11 cellular contexts compared by ENCODE assay signal in genomic region chr2:188976545-188977268, GRCh38. TPM values are rescaled to one million over a fixed set of nuclear protein-coding genes. Genes with fewer than 3 reads are reported as not detected.
DNase-seq lines count a peak whose midpoint lies in the region; ATAC-seq, FAIRE-seq and TF ChIP-seq lines count a peak whose summit lies in the region.
"Had no signal": no experiment of that assay in that cellular context is flagged by ENCODE, and none has a peak within 500 bp of the region (broad histone marks: within the 10 kb centered on the region; RNA-seq: fewer than 3 reads in every experiment).

No MANE protein-coding gene starts in this region.

- H3K9me3 Mint-ChIP-seq in type B pancreatic cell: no peaks in the 10 kb centered on the region
- no peaks in the 10 kb centered on the region for H3K9me3 Mint-ChIP-seq in naive thymus-derived CD4-positive, alpha-beta T cell

- ATAC-seq in HepG2: peak; percentile 55; the same call in 2 of the 3 replicates
- no peak for ATAC-seq in naive thymus-derived CD4-positive, alpha-beta T cell

- WGBS in HepG2 (ENCODE audit: low lambda C conversion rate): 43% methylated on average over 8 of the region's 8 CpGs

- no peak overlapping the region for H2AFZ ChIP-seq in HepG2 (ENCODE audit: low read length)

- H3K27me3 ChIP-seq in bronchial epithelial cell (ENCODE audit: control insufficient read depth, insufficient read depth, low read length) (no peaks in the 10 kb centered on the region), HepG2 (ENCODE audit: control insufficient read depth in 1 of 2, insufficient read depth in 2 of 2, low read length in 2 of 2) (no peaks in the 10 kb centered on the region)
- H3K27me3 ChIP-seq in naive thymus-derived CD4-positive, alpha-beta T cell (ENCODE audit: control insufficient read depth in 2 of 2, insufficient read depth in 2 of 2, low read length in 2 of 2): no peaks in the 10 kb centered on the region

- no peak for TF ChIP-seq EP300 in HepG2 (IDR thresholded peaks at IDR 0.05; ENCODE audit: low read depth in 2 of 2, low read length in 2 of 2)
- no peak for TF ChIP-seq EP300 in HepG2 (CRISPR knock-in tag; IDR thresholded peaks at IDR 0.05; ENCODE audit: borderline replicate concordance)

- H3K27ac ChIP-seq in HepG2 (ENCODE audit: extremely low read length, insufficient read depth, low read length): no peak overlapping the region
- no peak overlapping the region for H3K27ac ChIP-seq in naive thymus-derived CD4-positive, alpha-beta T cell (ENCODE audit: low read depth, low read length)

- peaks cover 14% of the 10 kb centered on the region for H3K4me1 Mint-ChIP-seq in type B pancreatic cell (ENCODE audit: unreplicated experiment)
- peaks cover 0 to 6% (median 0%) of the 10 kb centered on the region in 7 donors for H3K4me1 Mint-ChIP-seq in naive thymus-derived CD4-positive, alpha-beta T cell

- H3K79me2 ChIP-seq in HepG2 (ENCODE audit: insufficient read depth, low read length): no peaks in the 10 kb centered on the region

- no peaks in the 10 kb centered on the region for H3K9me3 ChIP-seq in HepG2 (ENCODE audit: low read length)
- H3K9me3 ChIP-seq in naive thymus-derived CD4-positive, alpha-beta T cell (ENCODE audit: control insufficient read depth in 2 of 3, low read length in 3 of 3): no peaks in the 10 kb centered on the region

- no peak overlapping the region for H3K4me3 ChIP-seq in bronchial epithelial cell (ENCODE audit: low read depth, low read length)
- H3K4me3 ChIP-seq in HepG2 (replicated peaks in 1 of 3; ENCODE audit: insufficient read depth in 1 of 3, low read depth in 2 of 3, low read length in 3 of 3): no peak overlapping the region
- no peak overlapping the region for H3K4me3 ChIP-seq in naive thymus-derived CD4-positive, alpha-beta T cell (ENCODE audit: low read length)

- no peak for TF ChIP-seq RAD21 in HepG2 (CRISPR knock-in tag; IDR thresholded peaks at IDR 0.05)

- H3K4me3 Mint-ChIP-seq in type B pancreatic cell: peak overlapping the region; percentile 96
- H3K4me3 Mint-ChIP-seq in naive thymus-derived CD4-positive, alpha-beta T cell: no peak overlapping the region

- POLR2A ChIA-PET in HepG2 (lab: Yijun Ruan, JAX): no interaction called here
- POLR2A ChIA-PET in naive thymus-derived CD4-positive, alpha-beta T cell (lab: Charles Lee): no interaction called here

- H4K20me1 ChIP-seq in HepG2 (ENCODE audit: insufficient read depth, low read length): no peaks in the 10 kb centered on the region

- H3K27me3 Mint-ChIP-seq in type B pancreatic cell: no peaks in the 10 kb centered on the region
- peaks cover 0 to 14% (median 4%) of the 10 kb centered on the region in 5 donors for H3K27me3 Mint-ChIP-seq in naive thymus-derived CD4-positive, alpha-beta T cell

- in situ Hi-C loops in HepG2 (cut with HindIII; ENCODE audit: extremely low pct_ligation_motif_present, low pct_unique_long_range_greater_than_20kb): loop anchor here (5.0 to 25.0 kb wide), 2 partner anchors 436 to 454 kb away; no protein-coding TSS in a partner anchor

- FAIRE-seq in bronchial epithelial cell (lab: Jason Lieb, UNC): no peak
- FAIRE-seq in HepG2 (lab: Jason Lieb, UNC): no peak

- intact Hi-C loops in HepG2 (cut with micrococcal nuclease; ENCODE audit: unreplicated experiment): no loop called here
- intact Hi-C loops in naive thymus-derived CD4-positive, alpha-beta T cell (cut with micrococcal nuclease): no loop called here

- peaks cover 5% of the 10 kb centered on the region for H3K36me3 Mint-ChIP-seq in type B pancreatic cell
- no peaks in the 10 kb centered on the region for H3K36me3 Mint-ChIP-seq in naive thymus-derived CD4-positive, alpha-beta T cell

- CTCF ChIA-PET in HepG2 (lab: Yijun Ruan, JAX; ENCODE audit: low intra/inter-chr PET ratio, low total read pairs): interaction anchor here (0.8 to 1.3 kb wide), 4 partner anchors 211 to 453 kb away, joined by 3 to 5 read pairs (median 3); no protein-coding TSS in a partner anchor
- CTCF ChIA-PET in naive thymus-derived CD4-positive, alpha-beta T cell (lab: Charles Lee): no interaction called here

- H3K4me2 ChIP-seq in HepG2 (ENCODE audit: low read depth, low read length): no peak overlapping the region

- no peak overlapping the region for H3K9ac ChIP-seq in HepG2 (ENCODE audit: insufficient read depth, low read depth, low read length)

- TF ChIP-seq CTCF in bronchial epithelial cell (IDR thresholded peaks at IDR 0.05; ENCODE audit: insufficient read depth, low read length, severe bottlenecking): peak; percentile 53
- TF ChIP-seq CTCF in HepG2 (CRISPR knock-in tag; IDR thresholded peaks at IDR 0.05): peak; percentile 42
- TF ChIP-seq CTCF in type B pancreatic cell (conservative IDR thresholded peaks at IDR 0.05): peak; percentile 53

- DNase-seq in NCI-H1694 treated with DMSO at 0.1 percent for 48 hours (lab: John Stamatoyannopoulos, UW): peak; percentile 14
- DNase-seq in NCI-H1694 (lab: John Stamatoyannopoulos, UW): no peak
- DNase-seq in bronchial epithelial cell (ENCODE audit: low read depth): peak; percentile 66
- DNase-seq in HepG2 (ENCODE audit: low spot score): peak; percentile 10
- DNase-seq in type B pancreatic cell (ENCODE audit: extremely low spot score, unreplicated experiment): no peak
- no peak for DNase-seq in naive thymus-derived CD4-positive, alpha-beta T cell
- DNase-seq in retina: no peak
- no peak for DNase-seq in KG1 (lab: John Stamatoyannopoulos, UW)
- DNase-seq: amygdala; stimulated activated naive CD4-positive, alpha-beta T cell; SW 1271 had no signal

- peak overlapping the region; percentile 89 for H3K27ac Mint-ChIP-seq in type B pancreatic cell
- H3K27ac Mint-ChIP-seq in naive thymus-derived CD4-positive, alpha-beta T cell: no peak overlapping the region

- no TSS peak for BruUV-seq in HepG2 (replicated peaks; lab: Mats Ljungman, UMichigan)

- no peaks in the 10 kb centered on the region for H3K4me1 ChIP-seq in HepG2 (ENCODE audit: insufficient read depth, low read length)
- H3K4me1 ChIP-seq in naive thymus-derived CD4-positive, alpha-beta T cell (ENCODE audit: control insufficient read depth in 2 of 2, insufficient read depth in 2 of 2, low read length in 2 of 2): no peaks in the 10 kb centered on the region

- no peaks in the 10 kb centered on the region for H3K36me3 ChIP-seq in bronchial epithelial cell (ENCODE audit: control insufficient read depth, insufficient read depth, low read length)
- no peaks in the 10 kb centered on the region for H3K36me3 ChIP-seq in HepG2 (replicated peaks in 1 of 2; ENCODE audit: control insufficient read depth in 1 of 2, insufficient read depth in 2 of 2, low read length in 2 of 2)
- no peaks in the 10 kb centered on the region for H3K36me3 ChIP-seq in naive thymus-derived CD4-positive, alpha-beta T cell (ENCODE audit: control insufficient read depth in 2 of 3, insufficient read depth in 3 of 3, low read length in 3 of 3)

- TF ChIP-seq POLR2A in HepG2 (IDR thresholded peaks at IDR 0.05; ENCODE audit: insufficient read depth in 1 of 2, low read depth in 2 of 2, low read length in 2 of 2): no peak

TF ChIP-seq in HepG2, 621 proteins besides CTCF, POLR2A, EP300 and RAD21 (continues in another document):
- TF ChIP-seq PCBP2 (optimal IDR thresholded peaks at IDR 0.05; ENCODE audit: low read depth, low read length, poor library complexity, severe bottlenecking): no peak
- TF ChIP-seq PHB2 (IDR thresholded peaks at IDR 0.05; ENCODE audit: partially characterized antibody): no peak
- TF ChIP-seq TEF (CRISPR knock-in tag; IDR thresholded peaks at IDR 0.05): 0 out of 2 replicates have a peak, but pooled peaks have one; percentile 58
- TF ChIP-seq SMC3 (IDR thresholded peaks at IDR 0.05; ENCODE audit: low read length): peak; percentile 35; the same call in 1 of the 2 replicates

RNA-seq across cellular contexts. Expression of gene COL3A1, which starts 2.5 kb away (rescaled TPM):
- 1.4 and 43.4 TPM in 2 replicates for total RNA-seq in bronchial epithelial cell
- 0.03 and 0.04 TPM in 2 replicates for total RNA-seq in HepG2 (2016; rRNA removed; fragmentation: Illumina TruSeq; extraction: Trizol)
- total RNA-seq in HepG2 (2016; cell fraction: cytosol; rRNA removed; fragmentation: Illumina TruSeq; extraction: Trizol; ENCODE audit: low read depth): not detected in 2 replicates
- 0.04 and 0.07 TPM in 2 replicates for total RNA-seq in HepG2 (2016; cell fraction: insoluble cytoplasmic fraction; rRNA removed; fragmentation: Illumina TruSeq; extraction: Trizol)
- total RNA-seq in HepG2 (2016; cell fraction: membrane; rRNA removed; fragmentation: Illumina TruSeq; extraction: Trizol): not detected in 2 replicates
- not detected in 2 replicates for total RNA-seq in HepG2 (2016; cell fraction: nucleus; rRNA removed; fragmentation: Illumina TruSeq; extraction: Trizol)
- 0.01 TPM in 1 of 2 replicates, not detected in the other for polyA plus RNA-seq in HepG2 (2011; rRNA removed)
- not detected in 2 replicates for polyA plus RNA-seq in HepG2 (2011; cell fraction: cytosol; rRNA removed)
- 0.07 and 0.08 TPM in 2 replicates for polyA plus RNA-seq in HepG2 (2011; cell fraction: nucleus; rRNA removed)
- not detected in 2 replicates for polyA plus RNA-seq in HepG2 (2012)
- polyA plus RNA-seq in HepG2 (2016; cell fraction: cytosol; fragmentation: Illumina TruSeq; extraction: Trizol; ENCODE audit: low read depth): not detected in 2 replicates
- not detected in 2 replicates for polyA plus RNA-seq in HepG2 (2016; cell fraction: insoluble cytoplasmic fraction; fragmentation: Illumina TruSeq; extraction: Trizol; ENCODE audit: low read depth)
- polyA plus RNA-seq in HepG2 (2016; cell fraction: membrane; fragmentation: Illumina TruSeq; extraction: Trizol; ENCODE audit: low read depth): not detected in 2 replicates
- 0.11 TPM in 1 of 2 replicates, not detected in the other for polyA plus RNA-seq in HepG2 (2016; cell fraction: nucleus; fragmentation: Illumina TruSeq; extraction: Trizol; ENCODE audit: insufficient read depth, low read depth)
- 0.02 TPM in 1 of 2 replicates, not detected in the other for polyA minus RNA-seq in HepG2 (2011; rRNA and poly(A)+ RNA removed; ENCODE audit: low replicate concordance)
- polyA minus RNA-seq in HepG2 (2011; cell fraction: cytosol; rRNA and poly(A)+ RNA removed): not detected in 2 replicates
- not detected in 2 replicates for polyA minus RNA-seq in HepG2 (2011; cell fraction: nucleus; rRNA and poly(A)+ RNA removed)
- total RNA-seq in type B pancreatic cell (ENCODE audit: low replicate concordance): 282 and 1,124 TPM in 2 replicates
- total RNA-seq in naive thymus-derived CD4-positive, alpha-beta T cell: under 1 TPM in 1 of 5 experiments, not detected in 4; 0.27 TPM
- not detected for polyA plus RNA-seq in naive thymus-derived CD4-positive, alpha-beta T cell

Comparison
In these comparisons a context has a peak if more than half of its experiments do, and no peak if none do; other contexts are left out.
1. DNase-seq: peak in NCI-H1694 treated with DMSO at 0.1 percent for 48 hours (single experiment), bronchial epithelial cell (single experiment) and HepG2 (single experiment); none in NCI-H1694 (single experiment), type B pancreatic cell (single experiment), naive thymus-derived CD4-positive, alpha-beta T cell (0 of 9), retina (single experiment) and KG1 (single experiment).
2. Peak in every context shown above with its lines, with median percentiles within 50 percentile points of each other: CTCF ChIP-seq.